Comparison of ENCODE assay signal across 1 cellular context in the genomic region with DNA sequence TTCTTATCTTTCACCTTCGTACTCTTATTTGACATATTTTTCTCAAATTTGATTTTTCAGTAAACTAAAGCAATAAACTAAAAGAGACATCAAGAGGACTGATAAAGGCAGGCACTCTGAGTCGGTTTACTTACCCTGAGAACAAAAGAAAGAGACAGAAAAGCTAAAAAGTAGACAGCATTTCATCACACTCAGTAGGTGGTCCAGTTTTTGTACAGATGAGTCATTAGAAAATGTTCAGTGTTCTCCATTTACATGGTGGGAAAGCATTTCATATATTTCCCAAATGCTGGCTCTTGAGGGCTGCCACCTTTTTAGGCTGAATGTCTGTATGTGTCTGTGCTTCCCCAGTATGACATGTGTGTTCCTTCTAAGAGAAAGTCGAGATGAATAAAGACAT.
TF ChIP-seq lines count a peak whose summit lies in the region.

No MANE protein-coding gene starts in this region.

TF ChIP-seq in GM23338, 12 proteins besides CTCF, POLR2A, EP300 and RAD21 (continued from another document):
- TF ChIP-seq, protein P1, sequence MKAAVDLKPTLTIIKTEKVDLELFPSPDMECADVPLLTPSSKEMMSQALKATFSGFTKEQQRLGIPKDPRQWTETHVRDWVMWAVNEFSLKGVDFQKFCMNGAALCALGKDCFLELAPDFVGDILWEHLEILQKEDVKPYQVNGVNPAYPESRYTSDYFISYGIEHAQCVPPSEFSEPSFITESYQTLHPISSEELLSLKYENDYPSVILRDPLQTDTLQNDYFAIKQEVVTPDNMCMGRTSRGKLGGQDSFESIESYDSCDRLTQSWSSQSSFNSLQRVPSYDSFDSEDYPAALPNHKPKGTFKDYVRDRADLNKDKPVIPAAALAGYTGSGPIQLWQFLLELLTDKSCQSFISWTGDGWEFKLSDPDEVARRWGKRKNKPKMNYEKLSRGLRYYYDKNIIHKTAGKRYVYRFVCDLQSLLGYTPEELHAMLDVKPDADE (IDR thresholded peaks at IDR 0.05): no peak
